ENCODE assay signal across 8 cellular contexts in genomic region chr15:68821190-68821897, GRCh38. TPM values are rescaled to one million over a fixed set of nuclear protein-coding genes. Genes with fewer than 3 reads are reported as not detected.
DNase-seq lines count a peak whose midpoint lies in the region; ATAC-seq and TF ChIP-seq lines count a peak whose summit lies in the region.

No MANE protein-coding gene starts in this region.

- WGBS in body of pancreas, 2 donors: 1% methylated on average over 18 to 41 of the region's 63 CpGs

- ATAC-seq in GM21723 (IDR thresholded peaks at IDR 0.05; ENCODE audit: unreplicated experiment) (peak; percentile 21), body of pancreas (peak; percentile 2), left lung (peak; percentile 6)

- H3K9me2 ChIP-seq in Karpas-422 (replicated peaks; ENCODE audit: insufficient read depth, low read length): no peaks in the 10 kb centered on the region

- H3K79me2 ChIP-seq in Karpas-422 (ENCODE audit: low read length): peaks cover 43% of the 10 kb centered on the region

- intact Hi-C loops in body of pancreas (cut with DNase I): no loop called here
- intact Hi-C loops in left lung (cut with DNase I): loop anchor here in 1 of 2 donors (10.0 kb wide), 1 partner anchor 47 kb away; no protein-coding TSS in a partner anchor

- H3K27ac ChIP-seq in Karpas-422 (ENCODE audit: low read length) (no peak overlapping the region), body of pancreas (peak overlapping the region; percentile 89 to 100 (median 99)), left lung (peak overlapping the region; percentile 98 to 99), temporal lobe (ENCODE audit: low read depth, low read length) (peak overlapping the region; percentile 36)

- TF ChIP-seq POLR2A in body of pancreas (IDR thresholded peaks at IDR 0.05): no peak

- TF ChIP-seq CTCF in body of pancreas (IDR thresholded peaks at IDR 0.05) (no peak), left lung (IDR thresholded peaks at IDR 0.05) (no peak)

- no peaks in the 10 kb centered on the region for H3K27me3 ChIP-seq in Karpas-422 (ENCODE audit: low read length)
- H3K27me3 ChIP-seq in body of pancreas: no peaks in the 10 kb centered on the region
- no peaks in the 10 kb centered on the region for H3K27me3 ChIP-seq in left lung

- H4K20me1 ChIP-seq in Karpas-422 (ENCODE audit: insufficient read depth, low read depth, low read length): peaks cover 8% of the 10 kb centered on the region

- peaks cover 20% of the 10 kb centered on the region for H3K4me1 ChIP-seq in Karpas-422 (ENCODE audit: low read length)
- H3K4me1 ChIP-seq in body of pancreas: peaks cover 15% of the 10 kb centered on the region
- peaks cover 11 to 24% of the 10 kb centered on the region in 2 donors for H3K4me1 ChIP-seq in left lung

- H3K9me3 ChIP-seq in Karpas-422 (ENCODE audit: low read length) (no peaks in the 10 kb centered on the region), body of pancreas (no peaks in the 10 kb centered on the region), left lung (no peaks in the 10 kb centered on the region)

- peak overlapping the region; percentile 80 for H3K9ac ChIP-seq in Karpas-422 (ENCODE audit: low read length)

- peak overlapping the region; percentile 84 for H3K4me2 ChIP-seq in Karpas-422 (ENCODE audit: low read depth, low read length, poor library complexity, severe bottlenecking)

- 0 out of 2 replicates have a peak overlapping the region, but pooled peaks have one; percentile 18 for H2AFZ ChIP-seq in Karpas-422 (ENCODE audit: low read length)

- H3K36me3 ChIP-seq in Karpas-422 (ENCODE audit: insufficient read depth, low read length) (peaks cover 2% of the 10 kb centered on the region; the same call in 1 of the 2 replicates), body of pancreas (replicated peaks in 1 of 2; ENCODE audit: insufficient read depth in 1 of 2, low read depth in 2 of 2) (no peaks in the 10 kb centered on the region), left lung (no peaks in the 10 kb centered on the region)

- DNase-seq in EL (peak; percentile 16), Karpas-422 (peak; percentile 47), body of pancreas (peak in 2 of 4 donors; percentile 13 to 35), left lung (peak in 1 of 2 donors; percentile 87), mucosa of gallbladder (ENCODE audit: low spot score) (no peak), pons (ENCODE audit: low spot score) (no peak)

- peak overlapping the region; percentile 95 for H3K4me3 ChIP-seq in Karpas-422 (ENCODE audit: low read length)
- peak overlapping the region; percentile 81 to 96 for H3K4me3 ChIP-seq in body of pancreas
- H3K4me3 ChIP-seq in left lung: peak overlapping the region; percentile 66 to 90

RNA-seq across cellular contexts. Expression of gene ANP32A, which starts 0.6 kb away (rescaled TPM):
- 99.5 and 184 TPM in 2 replicates for total RNA-seq in Karpas-422 (2014; rRNA removed; shearing (Covaris generic); ENCODE audit: low replicate concordance)
- 10 to 100 TPM; 27.7 to 37.4 TPM for total RNA-seq in body of pancreas
- 100 to 1,000 TPM; 111 to 127 TPM for total RNA-seq in left lung
- 85.8 TPM for total RNA-seq in temporal lobe
- 101 TPM for total RNA-seq in mucosa of gallbladder

Comparison
In these comparisons a context has a peak if more than half of its experiments do, and no peak if none do; other contexts are left out.
1. DNase-seq: peak in EL (single experiment) and Karpas-422 (single experiment); none in mucosa of gallbladder (single experiment) and pons (single experiment).
2. Peak in every context shown above with its lines, with median percentiles within 50 percentile points of each other: ATAC-seq and H3K4me3 ChIP-seq.